8 cellular contexts compared by ENCODE assay signal in genomic region chr3:125053304-125053699, GRCh38. TPM values are rescaled to one million over a fixed set of nuclear protein-coding genes. Genes with fewer than 3 reads are reported as not detected.
DNase-seq lines count a peak whose midpoint lies in the region; ATAC-seq and TF ChIP-seq lines count a peak whose summit lies in the region.
"Had no signal": no experiment of that assay in that cellular context is flagged by ENCODE, and none has a peak within 500 bp of the region (broad histone marks: within the 10 kb centered on the region; RNA-seq: fewer than 3 reads in every experiment).

No MANE protein-coding gene starts in this region.

- no peaks in the 10 kb centered on the region; the same call in 2 of the 3 replicates for H3K36me3 Mint-ChIP-seq in GM23338 (ENCODE audit: low read depth)
- H3K36me3 Mint-ChIP-seq in activated CD8-positive, alpha-beta T cell treated with anti-CD3 and anti-CD28 coated beads, Interleukin-2, amount 10 ng/mL, durations not matched to agents 7 days and 5 days (ENCODE audit: low read depth): peaks cover 42% of the 10 kb centered on the region
- peaks cover 13% of the 10 kb centered on the region for H3K36me3 Mint-ChIP-seq in stimulated activated effector memory CD8-positive, alpha-beta T cell treated with anti-CD3 and anti-CD28 coated beads, Interleukin-12 subunit alpha, Interleukin-12 subunit beta, amount 100 ng/mL, for 72 hours

- POLR2A ChIA-PET in activated CD8-positive, alpha-beta T cell treated with anti-CD3 and anti-CD28 coated beads, Interleukin-2, amount 10 ng/mL, durations not matched to agents 7 days and 5 days (lab: Charles Lee): interaction anchor here (0.6 to 2.2 kb wide), 4 partner anchors 29 to 272 kb away, joined by 3 to 7 read pairs (median 4); no protein-coding TSS in a partner anchor

- H3K4me3 ChIP-seq in GM23338: no peak overlapping the region
- H3K4me3 ChIP-seq in right cardiac atrium (ENCODE audit: low read length): peak overlapping the region; percentile 99

- no peak overlapping the region for H3K4me3 Mint-ChIP-seq in GM23338
- peak overlapping the region; percentile 92 for H3K4me3 Mint-ChIP-seq in activated CD8-positive, alpha-beta T cell treated with anti-CD3 and anti-CD28 coated beads, Interleukin-2, amount 10 ng/mL, durations not matched to agents 7 days and 5 days
- H3K4me3 Mint-ChIP-seq in stimulated activated effector memory CD8-positive, alpha-beta T cell treated with anti-CD3 and anti-CD28 coated beads, Interleukin-12 subunit alpha, Interleukin-12 subunit beta, amount 100 ng/mL, for 72 hours: peak overlapping the region; percentile 84

- peaks cover 35% of the 10 kb centered on the region for H3K27me3 Mint-ChIP-seq in GM23338 (ENCODE audit: insufficient read depth, low read depth, poor library complexity)
- H3K27me3 Mint-ChIP-seq in activated CD8-positive, alpha-beta T cell treated with anti-CD3 and anti-CD28 coated beads, Interleukin-2, amount 10 ng/mL, durations not matched to agents 7 days and 5 days (ENCODE audit: low read depth): peaks cover 2% of the 10 kb centered on the region

- H4K20me1 ChIP-seq in GM23338 (replicated peaks; ENCODE audit: insufficient read depth): peaks cover 4% of the 10 kb centered on the region; the same call in 1 of the 2 replicates

- no peak overlapping the region for H3K27ac ChIP-seq in GM23338 (ENCODE audit: low read depth)
- H3K27ac ChIP-seq in right cardiac atrium (ENCODE audit: low read length): peak overlapping the region; percentile 96

- peaks cover 20% of the 10 kb centered on the region for H3F3A ChIP-seq in GM23338 (replicated peaks; ENCODE audit: low read depth)

- ATAC-seq in GM23338 (no peak), right cardiac atrium (no peak), HG03442 (IDR thresholded peaks at IDR 0.05; ENCODE audit: unreplicated experiment) (no peak), HG02973 (IDR thresholded peaks at IDR 0.05; ENCODE audit: unreplicated experiment) (no peak), GM18873 (IDR thresholded peaks at IDR 0.05; ENCODE audit: low FRiP score, unreplicated experiment) (no peak)
- no peak for ATAC-seq in activated CD8-positive, alpha-beta T cell treated with anti-CD3 and anti-CD28 coated beads, Interleukin-2, amount 10 ng/mL, durations not matched to agents 7 days and 5 days
- no peak for ATAC-seq in stimulated activated effector memory CD8-positive, alpha-beta T cell treated with anti-CD3 and anti-CD28 coated beads, Interleukin-12 subunit alpha, Interleukin-12 subunit beta, amount 100 ng/mL, for 72 hours

- no peaks in the 10 kb centered on the region for H3K9me2 ChIP-seq in GM23338 (ENCODE audit: insufficient read depth)

- H3K9me3 ChIP-seq in right cardiac atrium (ENCODE audit: control insufficient read depth, low read length): no peaks in the 10 kb centered on the region

- H3K36me3 ChIP-seq in GM23338 (ENCODE audit: insufficient read depth): no peaks in the 10 kb centered on the region; the same call in 1 of the 2 replicates

- no peak overlapping the region for H3K27ac Mint-ChIP-seq in GM23338
- peak overlapping the region; percentile 84 for H3K27ac Mint-ChIP-seq in activated CD8-positive, alpha-beta T cell treated with anti-CD3 and anti-CD28 coated beads, Interleukin-2, amount 10 ng/mL, durations not matched to agents 7 days and 5 days
- H3K27ac Mint-ChIP-seq in stimulated activated effector memory CD8-positive, alpha-beta T cell treated with anti-CD3 and anti-CD28 coated beads, Interleukin-12 subunit alpha, Interleukin-12 subunit beta, amount 100 ng/mL, for 72 hours: no peak overlapping the region

- WGBS in right cardiac atrium: 73% methylated on average over 2 of the region's 2 CpGs

- peak overlapping the region; percentile 74; the same call in 1 of the 2 replicates for H3K4me2 ChIP-seq in GM23338

- H3K27me3 ChIP-seq in GM23338 (ENCODE audit: insufficient read depth) (peaks cover 39% of the 10 kb centered on the region), right cardiac atrium (ENCODE audit: control insufficient read depth, insufficient read depth) (no peaks in the 10 kb centered on the region)

- CTCF ChIA-PET in activated CD8-positive, alpha-beta T cell treated with anti-CD3 and anti-CD28 coated beads, Interleukin-2, amount 10 ng/mL, durations not matched to agents 7 days and 5 days (lab: Charles Lee): interaction anchor here (1.1 to 3.1 kb wide), 8 partner anchors 11 to 323 kb away, joined by 3 to 16 read pairs (median 4); no protein-coding TSS in a partner anchor

- peaks cover 14% of the 10 kb centered on the region; the same call in 1 of the 2 replicates for H3K79me2 ChIP-seq in GM23338 (replicated peaks; ENCODE audit: insufficient read depth)

- no peak overlapping the region for H2AFZ ChIP-seq in GM23338

- no peaks in the 10 kb centered on the region for H3K9me3 Mint-ChIP-seq in GM23338
- H3K9me3 Mint-ChIP-seq in activated CD8-positive, alpha-beta T cell treated with anti-CD3 and anti-CD28 coated beads, Interleukin-2, amount 10 ng/mL, durations not matched to agents 7 days and 5 days (ENCODE audit: insufficient read depth): no peaks in the 10 kb centered on the region
- no peaks in the 10 kb centered on the region for H3K9me3 Mint-ChIP-seq in stimulated activated effector memory CD8-positive, alpha-beta T cell treated with anti-CD3 and anti-CD28 coated beads, Interleukin-12 subunit alpha, Interleukin-12 subunit beta, amount 100 ng/mL, for 72 hours

- intact Hi-C loops in right cardiac atrium (cut with DNase I): loop anchor here in 2 of 4 donors (5.0 to 10.0 kb wide), 5 partner anchors 36 to 109 kb away; no protein-coding TSS in a partner anchor

- peaks cover 55% of the 10 kb centered on the region for H3K4me1 ChIP-seq in GM23338 (ENCODE audit: insufficient read depth)
- H3K4me1 ChIP-seq in right cardiac atrium (ENCODE audit: control insufficient read depth, insufficient read depth, low read length): peaks cover 45% of the 10 kb centered on the region

- DNase-seq in GM23338 (ENCODE audit: low spot score) (no peak), right cardiac atrium (no peak)
- DNase-seq in activated CD8-positive, alpha-beta T cell treated with anti-CD3 and anti-CD28 coated beads, Interleukin-2, amount 10 ng/mL, durations not matched to agents 7 days and 5 days: no peak
- DNase-seq in stimulated activated effector memory CD8-positive, alpha-beta T cell treated with anti-CD3 and anti-CD28 coated beads, Interleukin-12 subunit alpha, Interleukin-12 subunit beta, amount 100 ng/mL, for 72 hours (ENCODE audit: low spot score in 2 of 2): no peak
- DNase-seq: NCI-H1092 had no signal

- H3K4me1 Mint-ChIP-seq in GM23338: peaks cover 54% of the 10 kb centered on the region
- H3K4me1 Mint-ChIP-seq in activated CD8-positive, alpha-beta T cell treated with anti-CD3 and anti-CD28 coated beads, Interleukin-2, amount 10 ng/mL, durations not matched to agents 7 days and 5 days (ENCODE audit: low read depth): peaks cover 76% of the 10 kb centered on the region
- peaks cover 65% of the 10 kb centered on the region for H3K4me1 Mint-ChIP-seq in stimulated activated effector memory CD8-positive, alpha-beta T cell treated with anti-CD3 and anti-CD28 coated beads, Interleukin-12 subunit alpha, Interleukin-12 subunit beta, amount 100 ng/mL, for 72 hours

- TF ChIP-seq CTCF in GM23338 (conservative IDR thresholded peaks at IDR 0.05; ENCODE audit: low read depth in 2 of 2): no peak

TF ChIP-seq in GM23338, 12 proteins besides CTCF, POLR2A, EP300 and RAD21 (continues in another document):
- TF ChIP-seq POLR2AphosphoS5 (IDR thresholded peaks at IDR 0.05; ENCODE audit: low read depth): no peak

RNA-seq across cellular contexts. Expression of gene HEG1, which starts 2.5 kb away (rescaled TPM):
- 8.8 and 17.0 TPM in 2 replicates for total RNA-seq in GM23338 (2014; rRNA removed; shearing (Covaris generic))
- 1.8 and 1.9 TPM in 2 replicates for polyA plus RNA-seq in GM23338 (2016; fragmentation: Nextera tagmentation; extraction: Ambion mirVana)
- total RNA-seq in activated CD8-positive, alpha-beta T cell treated with anti-CD3 and anti-CD28 coated beads, Interleukin-2, amount 10 ng/mL, durations not matched to agents 7 days and 5 days: 10 to 100 TPM; 58.6 to 61.7 TPM
- 100 to 1,000 TPM; 130 to 193 (median 151) TPM for total RNA-seq in right cardiac atrium
- 42.3 TPM for polyA plus RNA-seq in right cardiac atrium
